Comparison of ENCODE assay signal across 8 cellular contexts in genomic region chr10:88880287-88881094, GRCh38. TPM values are rescaled to one million over a fixed set of nuclear protein-coding genes. Genes with fewer than 3 reads are reported as not detected.
DNase-seq lines count a peak whose midpoint lies in the region; ATAC-seq, FAIRE-seq and TF ChIP-seq lines count a peak whose summit lies in the region.

No MANE protein-coding gene starts in this region.

- H3K27me3 ChIP-seq in HUES64 (ENCODE audit: insufficient read depth, low read length), result peaks cover 34% of the 10 kb centered on the region
- no peaks in the 10 kb centered on the region for H3K27me3 ChIP-seq in neutrophil

- peak; percentile 78 for TF ChIP-seq POLR2A in Raji (IDR thresholded peaks at IDR 0.05; ENCODE audit: insufficient read depth, low read depth, low read length)

- H3K4me3 ChIP-seq in HUES64 (ENCODE audit: low read length) (peak overlapping the region; percentile 93), neutrophil (ENCODE audit: low read depth in 1 of 2, low read length in 1 of 2) (peak overlapping the region; percentile 77 to 80)

- no peak for FAIRE-seq in frontal cortex (lab: Jason Lieb, UNC)

- WGBS in HUES64, result under 1% methylated on average over 84 of the region's 84 CpGs

- peak; percentile 62 for ATAC-seq in GM21447 (IDR thresholded peaks at IDR 0.05; ENCODE audit: unreplicated experiment)

- peak overlapping the region; percentile 69 for H3K27ac ChIP-seq in HUES64 (ENCODE audit: low read depth, low read length)
- peak overlapping the region; percentile 88 for H3K27ac ChIP-seq in neutrophil
- H3K27ac ChIP-seq in substantia nigra (ENCODE audit: low read depth, low read length, poor library complexity, severe bottlenecking), result peak overlapping the region; percentile 66

- H3K4me1 ChIP-seq in HUES64 (ENCODE audit: insufficient read depth, low read length) (peaks cover 8% of the 10 kb centered on the region; the same call in 1 of the 2 replicates), neutrophil (ENCODE audit: control insufficient read depth in 1 of 2, insufficient read depth in 1 of 2, low read depth in 1 of 2, low read length in 1 of 2) (peaks cover 61 to 62% of the 10 kb centered on the region in 2 experiments)

- DNase-seq in DMS79 treated with DMSO at 0.1 percent for 48 hours (lab: John Stamatoyannopoulos, UW) (peak; percentile 32), frontal cortex (ENCODE audit: low spot score in 2 of 2) (peak; percentile 60), substantia nigra (lab: John Stamatoyannopoulos, UW) (peak; percentile 9 to 86 (median 62))
- DNase-seq in activated naive CD4-positive, alpha-beta T cell treated with Interleukin-2 at 50 U/mL for 16 hours, result peak; percentile 73

- no peaks in the 10 kb centered on the region for H3K9me3 ChIP-seq in HUES64 (ENCODE audit: insufficient read depth, low read depth, low read length)
- no peaks in the 10 kb centered on the region for H3K9me3 ChIP-seq in neutrophil

- peak overlapping the region; percentile 81 for H3K9ac ChIP-seq in HUES64 (ENCODE audit: low read depth, low read length)

- no peaks in the 10 kb centered on the region for H3K36me3 ChIP-seq in HUES64 (ENCODE audit: insufficient read depth, low read length)
- H3K36me3 ChIP-seq in neutrophil, result no peaks in the 10 kb centered on the region

- TF ChIP-seq CTCF in neutrophil (IDR thresholded peaks at IDR 0.05), result peak; percentile 30

RNA-seq across cellular contexts. Expression of gene STAMBPL1, which starts 0.4 kb away (rescaled TPM):
- 3.6 TPM for polyA plus RNA-seq in HUES64 (2013, experiment 1 of 2)
- 3.2 TPM for polyA plus RNA-seq in HUES64 (2013, experiment 2 of 2)
- total RNA-seq in frontal cortex, result 8.6 TPM

RNA-seq across cellular contexts. Expression of gene ANKRD22, which starts 28.8 kb away (rescaled TPM):
- 0.20 TPM for polyA plus RNA-seq in HUES64 (2013, experiment 1 of 2)
- not detected for polyA plus RNA-seq in HUES64 (2013, experiment 2 of 2)
- total RNA-seq in frontal cortex, result under 0.01 TPM

Comparison
In these comparisons a context has a peak if more than half of its experiments do, and no peak if none do; other contexts are left out.
1. Peak in every context shown above with its lines: DNase-seq, ATAC-seq, H3K4me3 ChIP-seq and H3K27ac ChIP-seq.